3 cellular contexts compared by ENCODE assay signal in the genomic region with DNA sequence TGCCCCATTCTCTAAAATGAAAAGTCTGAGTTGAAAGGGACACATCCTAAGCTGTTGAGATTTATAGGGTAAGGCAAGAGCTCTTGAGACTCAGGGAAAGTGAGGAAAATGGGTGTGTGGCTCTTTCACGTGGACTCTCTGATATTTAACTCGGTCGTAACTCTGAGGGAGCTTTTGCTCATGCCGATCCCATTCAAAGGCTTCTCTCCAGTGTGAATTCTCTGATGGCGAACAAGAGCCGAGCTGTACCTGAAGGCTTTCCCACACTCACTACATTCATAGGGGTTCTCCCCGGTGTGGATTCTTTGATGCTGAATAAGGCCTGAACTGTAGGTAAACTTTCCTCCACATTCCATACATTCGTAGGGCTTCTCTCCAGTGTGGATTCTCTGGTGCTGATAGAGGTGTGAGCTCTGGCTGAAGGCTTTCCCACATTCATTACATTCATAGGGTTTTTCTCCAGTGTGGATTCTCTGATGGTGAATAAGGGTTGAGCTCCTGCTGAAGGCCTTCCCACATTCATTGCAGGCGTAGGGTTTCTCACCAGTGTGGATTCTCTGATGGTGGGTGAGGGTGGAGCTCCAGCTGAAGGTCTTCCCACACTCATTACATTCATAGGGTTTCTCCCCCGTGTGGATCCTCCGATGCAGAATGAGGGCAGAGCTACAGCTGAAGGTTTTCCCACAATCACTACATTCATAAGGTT.
TF ChIP-seq lines count a peak whose summit lies in the region.

No MANE protein-coding gene starts in this region.

TF ChIP-seq in A549, 52 proteins besides CTCF, POLR2A, EP300 and RAD21:
- no peak for TF ChIP-seq RNF2 (IDR thresholded peaks at IDR 0.05; ENCODE audit: borderline replicate concordance, low read depth)
- no peak for TF ChIP-seq MYC (IDR thresholded peaks at IDR 0.05; ENCODE audit: borderline replicate concordance, low read length)
- TF ChIP-seq MAFK (IDR thresholded peaks at IDR 0.05; ENCODE audit: partially characterized antibody): no peak
- no peak for TF ChIP-seq ZC3H11A (IDR thresholded peaks at IDR 0.05)
- no peak for TF ChIP-seq BHLHE40 (IDR thresholded peaks at IDR 0.05; ENCODE audit: low read depth, low read length)
- TF ChIP-seq ZFP36 (IDR thresholded peaks at IDR 0.05; ENCODE audit: borderline replicate concordance, partially characterized antibody): no peak
- TF ChIP-seq JUN (IDR thresholded peaks at IDR 0.05): peak in 1 of 2 experiments; percentile 20; a peak in 1 of 5 replicates
- no peak for TF ChIP-seq RARB (CRISPR knock-in tag; IDR thresholded peaks at IDR 0.05)
- TF ChIP-seq CHD2 (IDR thresholded peaks at IDR 0.05; ENCODE audit: low read length, partially characterized antibody): no peak
- TF ChIP-seq FOXS1 (CRISPR knock-in tag; IDR thresholded peaks at IDR 0.05): no peak
- TF ChIP-seq KDM1A (IDR thresholded peaks at IDR 0.05; ENCODE audit: low read depth): peak; percentile 87
- TF ChIP-seq HOXB5 (CRISPR knock-in tag; IDR thresholded peaks at IDR 0.05): no peak
- TF ChIP-seq E2F6 (IDR thresholded peaks at IDR 0.05; ENCODE audit: borderline replicate concordance, low read depth): no peak
- 0 out of 2 replicates have a peak, but pooled peaks have one; percentile 2 for TF ChIP-seq HES2 (IDR thresholded peaks at IDR 0.05)
- no peak for TF ChIP-seq PHF8 (IDR thresholded peaks at IDR 0.05; ENCODE audit: borderline replicate concordance, low read depth)
- no peak for TF ChIP-seq JUNB (IDR thresholded peaks at IDR 0.05)
- no peak for TF ChIP-seq EHF (CRISPR knock-in tag; IDR thresholded peaks at IDR 0.05)
- TF ChIP-seq TFCP2L1 (CRISPR knock-in tag; IDR thresholded peaks at IDR 0.05): no peak
- TF ChIP-seq HMGXB4 (CRISPR knock-in tag; IDR thresholded peaks at IDR 0.05; ENCODE audit: borderline replicate concordance): no peak

TF ChIP-seq in GM12891, 5 proteins besides CTCF, POLR2A, EP300 and RAD21:
- peak; percentile 65 for TF ChIP-seq POLR2AphosphoS5 (IDR thresholded peaks at IDR 0.05; ENCODE audit: low read depth, low read length)
- TF ChIP-seq PAX5 (IDR thresholded peaks at IDR 0.05; ENCODE audit: insufficient read depth, low read length, severe bottlenecking): no peak
- TF ChIP-seq TAF1 (IDR thresholded peaks at IDR 0.05; ENCODE audit: low read depth, low read length): no peak

TF ChIP-seq in HEK293T, 16 proteins besides CTCF, POLR2A, EP300 and RAD21:
- no peak for TF ChIP-seq NFRKB (IDR thresholded peaks at IDR 0.05)
- TF ChIP-seq LEF1 (IDR thresholded peaks at IDR 0.05; ENCODE audit: borderline replicate concordance): no peak
- no peak for TF ChIP-seq CTBP1 (IDR thresholded peaks at IDR 0.05; ENCODE audit: borderline replicate concordance)
- TF ChIP-seq SP1 (IDR thresholded peaks at IDR 0.05): no peak
- TF ChIP-seq SUZ12 (IDR thresholded peaks at IDR 0.05): no peak
- no peak for TF ChIP-seq FOXA1 (IDR thresholded peaks at IDR 0.05)
- TF ChIP-seq, protein P1, sequence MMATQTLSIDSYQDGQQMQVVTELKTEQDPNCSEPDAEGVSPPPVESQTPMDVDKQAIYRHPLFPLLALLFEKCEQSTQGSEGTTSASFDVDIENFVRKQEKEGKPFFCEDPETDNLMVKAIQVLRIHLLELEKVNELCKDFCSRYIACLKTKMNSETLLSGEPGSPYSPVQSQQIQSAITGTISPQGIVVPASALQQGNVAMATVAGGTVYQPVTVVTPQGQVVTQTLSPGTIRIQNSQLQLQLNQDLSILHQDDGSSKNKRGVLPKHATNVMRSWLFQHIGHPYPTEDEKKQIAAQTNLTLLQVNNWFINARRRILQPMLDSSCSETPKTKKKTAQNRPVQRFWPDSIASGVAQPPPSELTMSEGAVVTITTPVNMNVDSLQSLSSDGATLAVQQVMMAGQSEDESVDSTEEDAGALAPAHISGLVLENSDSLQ (IDR thresholded peaks at IDR 0.05): no peak
- no peak for TF ChIP-seq ARNT (IDR thresholded peaks at IDR 0.05)
- TF ChIP-seq ZNF384 (IDR thresholded peaks at IDR 0.05): no peak
- TF ChIP-seq FOXK2 (IDR thresholded peaks at IDR 0.05): no peak
- TF ChIP-seq L3MBTL2 (conservative IDR thresholded peaks at IDR 0.05): no peak
- TF ChIP-seq BHLHE40 (IDR thresholded peaks at IDR 0.05; ENCODE audit: borderline replicate concordance): no peak
- TF ChIP-seq TARDBP (IDR thresholded peaks at IDR 0.05): no peak
- no peak for TF ChIP-seq HDGF (IDR thresholded peaks at IDR 0.05; ENCODE audit: borderline replicate concordance)
TF ChIP-seq in HEK293T: peak in this region for 0.
